20 cellular contexts compared by ENCODE assay signal in the genomic region with DNA sequence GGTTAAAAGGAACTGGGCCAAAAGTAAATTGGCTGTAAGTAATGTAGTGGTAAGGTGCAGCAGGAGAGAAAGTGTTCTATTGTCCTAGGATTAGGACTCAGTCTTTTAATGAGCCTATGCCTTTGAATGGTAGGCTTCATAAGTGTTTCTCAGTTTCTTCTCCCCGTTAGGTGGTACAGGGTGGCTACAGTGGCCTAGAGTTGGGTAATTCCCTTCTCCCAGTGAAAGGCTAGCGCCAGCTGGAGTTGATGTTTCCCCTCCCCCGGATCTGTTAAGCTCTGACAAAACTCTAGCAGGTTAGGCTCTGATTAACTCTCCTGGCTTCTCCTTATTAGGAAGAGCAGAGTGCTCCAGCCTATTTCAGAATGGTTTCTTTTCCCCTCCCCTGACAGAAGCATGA.
DNase-seq lines count a peak whose midpoint lies in the region; ATAC-seq lines count a peak whose summit lies in the region.
"Had no signal": no experiment of that assay in that cellular context is flagged by ENCODE, and none has a peak within 500 bp of the region (broad histone marks: within the 10 kb centered on the region; RNA-seq: fewer than 3 reads in every experiment).

No MANE protein-coding gene starts in this region.

- H3K9me3 Mint-ChIP-seq in activated naive CD8-positive, alpha-beta T cell (ENCODE audit: low read depth) = peaks cover 14% of the 10 kb centered on the region
- H3K9me3 Mint-ChIP-seq in activated naive CD8-positive, alpha-beta T cell treated with anti-CD3 and anti-CD28 coated beads for 36 hours = peaks cover 25% of the 10 kb centered on the region

- no peak for ATAC-seq in GM18517 (IDR thresholded peaks at IDR 0.05; ENCODE audit: unreplicated experiment)
- ATAC-seq: SK-N-SH treated with all-trans-retinoic acid at 6 μM for 48 hours had no signal

- H3K4me1 Mint-ChIP-seq in activated naive CD8-positive, alpha-beta T cell (ENCODE audit: low read depth) = peaks cover 35% of the 10 kb centered on the region
- H3K4me1 Mint-ChIP-seq in activated naive CD8-positive, alpha-beta T cell treated with anti-CD3 and anti-CD28 coated beads for 36 hours = peaks cover 21% of the 10 kb centered on the region

- H3K36me3 Mint-ChIP-seq in activated naive CD8-positive, alpha-beta T cell = peaks cover 12% of the 10 kb centered on the region
- H3K36me3 Mint-ChIP-seq in activated naive CD8-positive, alpha-beta T cell treated with anti-CD3 and anti-CD28 coated beads for 36 hours = peaks cover 14% of the 10 kb centered on the region

- no peaks in the 10 kb centered on the region for H3K27me3 Mint-ChIP-seq in activated naive CD8-positive, alpha-beta T cell
- no peaks in the 10 kb centered on the region for H3K27me3 Mint-ChIP-seq in activated naive CD8-positive, alpha-beta T cell treated with anti-CD3 and anti-CD28 coated beads for 36 hours
- H3K27me3 Mint-ChIP-seq: CD4-positive, alpha-beta T cell had no signal

- H3K27ac Mint-ChIP-seq in activated naive CD8-positive, alpha-beta T cell = peak overlapping the region; percentile 9
- H3K27ac Mint-ChIP-seq in activated naive CD8-positive, alpha-beta T cell treated with anti-CD3 and anti-CD28 coated beads for 36 hours = no peak overlapping the region
- H3K27ac Mint-ChIP-seq: CD4-positive, alpha-beta T cell had no signal

- no peak overlapping the region for H3K4me3 Mint-ChIP-seq in activated naive CD8-positive, alpha-beta T cell
- no peak overlapping the region for H3K4me3 Mint-ChIP-seq in activated naive CD8-positive, alpha-beta T cell treated with anti-CD3 and anti-CD28 coated beads for 36 hours
- H3K4me3 Mint-ChIP-seq: CD4-positive, alpha-beta T cell had no signal

- no peak for DNase-seq in activated naive CD8-positive, alpha-beta T cell treated with anti-CD3 and anti-CD28 coated beads for 36 hours
- DNase-seq in amniotic epithelial cell (ENCODE audit: low read depth) = peak; percentile 21
- DNase-seq in kidney tubule cell (ENCODE audit: low spot score) = peak; percentile 3
- no peak for DNase-seq in NCI-H1694 (lab: John Stamatoyannopoulos, UW)
- no peak for DNase-seq in putamen (ENCODE audit: low spot score)
- DNase-seq in NCI-H774 (lab: John Stamatoyannopoulos, UW) = no peak
- DNase-seq: BE2C; CD4-positive, alpha-beta T cell; DMS53; GDM1; MG63; NCI-H1417; NCI-H187 treated with DMSO at 0.1 percent for 48 hours; NCI-H2107; NCI-H2227 treated with DMSO at 0.1 percent for 48 hours; NCI-H510A; Peyer's patch had no signal

Comparison
In these comparisons a context has a peak if more than half of its experiments do, and no peak if none do; other contexts are left out.
1. DNase-seq: peak in amniotic epithelial cell (single experiment) and kidney tubule cell (single experiment); none in activated naive CD8-positive, alpha-beta T cell treated with anti-CD3 and anti-CD28 coated beads for 36 hours (single experiment), NCI-H1694 (single experiment), putamen (single experiment) and NCI-H774 (single experiment).